Comparison of ENCODE assay signal across 10 cellular contexts in the genomic region with DNA sequence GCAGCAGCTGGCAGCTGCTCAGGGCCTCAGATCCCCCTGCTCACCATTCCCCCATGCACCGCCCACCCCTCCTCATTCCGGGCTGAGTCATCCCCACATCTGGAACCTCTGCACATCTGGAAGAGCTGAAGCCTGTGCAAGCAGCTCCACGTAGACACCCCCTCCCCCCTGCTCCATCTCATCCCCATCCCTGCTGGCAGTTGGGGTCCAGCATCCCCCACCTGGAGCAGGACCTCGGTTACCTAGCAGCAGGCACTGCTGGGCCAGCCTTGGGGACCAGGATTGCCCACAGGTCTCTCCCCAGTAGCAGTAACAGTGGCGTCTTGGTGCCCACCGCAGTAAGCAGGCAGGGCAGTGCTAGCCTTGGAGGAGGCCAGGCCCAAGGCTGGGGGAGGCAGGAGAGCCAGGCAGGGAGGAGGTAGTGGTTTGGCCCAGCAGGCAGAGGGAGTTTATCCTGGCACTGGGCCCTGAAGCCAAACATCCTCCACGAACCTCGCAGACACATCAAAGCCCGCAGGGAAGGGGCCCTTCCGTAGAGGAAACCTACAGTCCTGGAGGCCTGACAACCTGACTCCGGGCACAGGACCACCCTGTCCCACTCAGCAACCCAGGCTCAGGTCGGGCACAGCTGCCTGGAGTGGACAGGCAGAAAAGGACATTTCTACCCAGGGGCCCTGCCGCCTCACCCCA. TPM values are rescaled to one million over a fixed set of nuclear protein-coding genes. Genes with fewer than 3 reads are reported as not detected.
A peak's percentile ranks its signal among the peaks of the same experiment; 100 is the strongest.
DNase-seq lines count a peak whose midpoint lies in the region; ATAC-seq, FAIRE-seq and TF ChIP-seq lines count a peak whose summit lies in the region.
"Had no signal": no experiment of that assay in that cellular context is flagged by ENCODE, and none has a peak within 500 bp of the region (broad histone marks: within the 10 kb centered on the region; RNA-seq: fewer than 3 reads in every experiment).

No MANE protein-coding gene starts in this region.

- no peaks in the 10 kb centered on the region for H3K9me3 ChIP-seq in pancreas

- ATAC-seq in pancreas (peak; percentile 41 to 80 (median 54)), GM18520 (IDR thresholded peaks at IDR 0.05; ENCODE audit: unreplicated experiment) (no peak), HG03097 (IDR thresholded peaks at IDR 0.05; ENCODE audit: low FRiP score, unreplicated experiment) (no peak), GM18498 (IDR thresholded peaks at IDR 0.05; ENCODE audit: unreplicated experiment) (no peak)

- DNase-seq in DMS53 (lab: John Stamatoyannopoulos, UW) (peak; percentile 74), NCI-H2081 treated with DMSO at 0.1 percent for 48 hours (lab: John Stamatoyannopoulos, UW) (peak; percentile 3), dermis blood vessel endothelial cell (peak; percentile 55), pancreas (peak in 5 of 6 donors; percentile 31 to 61 (median 40))
- no peak for DNase-seq in stimulated activated CD4-positive, alpha-beta T cell treated with anti-CD3 and anti-CD28 coated beads, Interleukin-1b, Interleukin-23, amount 100 ng/mL, for 48 hours
- DNase-seq: NCI-H526 treated with DMSO at 0.1 percent for 48 hours had no signal

- 32 to 34% methylated on average over 13 of the region's 13 CpGs for WGBS in pancreas, 2 donors

- no peak overlapping the region for H3K4me3 ChIP-seq in pancreas

- TF ChIP-seq CTCF in pancreas (IDR thresholded peaks at IDR 0.05), result no peak

- H3K36me3 ChIP-seq in pancreas, result no peaks in the 10 kb centered on the region

- no peaks in the 10 kb centered on the region for H3K27me3 ChIP-seq in pancreas

- H3K4me1 ChIP-seq in pancreas, result no peaks in the 10 kb centered on the region

- H3K27ac ChIP-seq in pancreas, result no peak overlapping the region

- FAIRE-seq in pancreas (lab: Jason Lieb, UNC), result no peak
- FAIRE-seq: colon had no signal

- intact Hi-C loops in pancreas (cut with DNase I), result no loop called here

RNA-seq across cellular contexts. Expression of gene TMEM92, which starts 7.7 kb away (rescaled TPM):
- total RNA-seq in dermis blood vessel endothelial cell (0.17 and 0.19 TPM in 2 replicates), pancreas (under 1 TPM; 0.12 to 1.00 (median 0.40) TPM)
- polyA plus RNA-seq in pancreas, result under 1 TPM; 0.11 to 0.14 TPM

Comparison
In these comparisons a context has a peak if more than half of its experiments do, and no peak if none do; other contexts are left out.
1. ATAC-seq: peak in pancreas (4 of 4); none in GM18520 (single experiment), HG03097 (single experiment) and GM18498 (single experiment).